18 cellular contexts compared by ENCODE assay signal in genomic region chr5:31534527-31535046, GRCh38. TPM values are rescaled to one million over a fixed set of nuclear protein-coding genes. Genes with fewer than 3 reads are reported as not detected.
DNase-seq lines count a peak whose midpoint lies in the region; ATAC-seq and TF ChIP-seq lines count a peak whose summit lies in the region.
"Had no signal": no experiment of that assay in that cellular context is flagged by ENCODE, and none has a peak within 500 bp of the region (broad histone marks: within the 10 kb centered on the region; RNA-seq: fewer than 3 reads in every experiment).

No MANE protein-coding gene starts in this region.

- peak overlapping the region; percentile 94 for H3K4me3 Mint-ChIP-seq in T-helper 2 cell treated with Interferon-gamma antibody and Interleukin-4, amounts not matched to agents 5 μg/mL and 100 μg/mL, for 36 hours
- H3K4me3 Mint-ChIP-seq in activated naive CD8-positive, alpha-beta T cell treated with anti-CD3 and anti-CD28 coated beads, Interleukin-2, amount 10 ng/mL, durations not matched to agents 7 days and 5 days: peak overlapping the region; percentile 9
- peak overlapping the region; percentile 63 to 78 (median 70) for H3K4me3 Mint-ChIP-seq in nephron
- H3K4me3 Mint-ChIP-seq: activated CD4-positive, alpha-beta memory T cell treated with anti-CD3 and anti-CD28 coated beads for 36 hours; central memory CD8-positive, alpha-beta T cell had no signal

- POLR2A ChIA-PET in activated naive CD8-positive, alpha-beta T cell treated with anti-CD3 and anti-CD28 coated beads, Interleukin-2, amount 10 ng/mL, durations not matched to agents 7 days and 5 days (lab: Charles Lee): no interaction called here

- peaks cover 30% of the 10 kb centered on the region for H3K4me1 Mint-ChIP-seq in T-helper 2 cell treated with Interferon-gamma antibody and Interleukin-4, amounts not matched to agents 5 μg/mL and 100 μg/mL, for 36 hours (ENCODE audit: low read depth)
- peaks cover 27% of the 10 kb centered on the region for H3K4me1 Mint-ChIP-seq in activated naive CD8-positive, alpha-beta T cell treated with anti-CD3 and anti-CD28 coated beads, Interleukin-2, amount 10 ng/mL, durations not matched to agents 7 days and 5 days
- peaks cover 35% of the 10 kb centered on the region for H3K4me1 Mint-ChIP-seq in nephron

- TF ChIP-seq CTCF in nephron (IDR thresholded peaks at IDR 0.05; ENCODE audit: unreplicated experiment in 3 of 3): no peak

- peaks cover 67% of the 10 kb centered on the region for H3K79me2 ChIP-seq in Karpas-422 (ENCODE audit: low read length)

- no peaks in the 10 kb centered on the region for H3K27me3 Mint-ChIP-seq in T-helper 2 cell treated with Interferon-gamma antibody and Interleukin-4, amounts not matched to agents 5 μg/mL and 100 μg/mL, for 36 hours (ENCODE audit: low read depth)
- no peaks in the 10 kb centered on the region for H3K27me3 Mint-ChIP-seq in activated naive CD8-positive, alpha-beta T cell treated with anti-CD3 and anti-CD28 coated beads, Interleukin-2, amount 10 ng/mL, durations not matched to agents 7 days and 5 days
- no peaks in the 10 kb centered on the region for H3K27me3 Mint-ChIP-seq in nephron (ENCODE audit: low read depth)
- H3K27me3 Mint-ChIP-seq: activated CD4-positive, alpha-beta memory T cell treated with anti-CD3 and anti-CD28 coated beads for 36 hours; central memory CD8-positive, alpha-beta T cell had no signal

- peaks cover 33% of the 10 kb centered on the region for H3K4me1 ChIP-seq in Karpas-422 (ENCODE audit: low read length)
- H3K4me1 ChIP-seq in effector memory CD4-positive, alpha-beta T cell (ENCODE audit: control insufficient read depth, insufficient read depth, low read length, poor library complexity, severe bottlenecking): peaks cover 10% of the 10 kb centered on the region

- no peaks in the 10 kb centered on the region for H3K9me3 ChIP-seq in Karpas-422 (ENCODE audit: low read length)
- no peaks in the 10 kb centered on the region for H3K9me3 ChIP-seq in effector memory CD4-positive, alpha-beta T cell (ENCODE audit: control insufficient read depth, low read length)
- H3K9me3 ChIP-seq: upper lobe of left lung had no signal

- H4K20me1 ChIP-seq in Karpas-422 (ENCODE audit: insufficient read depth, low read depth, low read length): no peaks in the 10 kb centered on the region

- no peaks in the 10 kb centered on the region for H3K9me2 ChIP-seq in Karpas-422 (replicated peaks; ENCODE audit: insufficient read depth, low read length)

- peak overlapping the region; percentile 86 for H3K4me2 ChIP-seq in Karpas-422 (ENCODE audit: low read depth, low read length, poor library complexity, severe bottlenecking)

- no peak overlapping the region for H2AFZ ChIP-seq in Karpas-422 (ENCODE audit: low read length)

- no peak overlapping the region for H3K27ac ChIP-seq in Karpas-422 (ENCODE audit: low read length)
- H3K27ac ChIP-seq in effector memory CD4-positive, alpha-beta T cell (ENCODE audit: insufficient read depth, low read length, poor library complexity, severe bottlenecking): no peak overlapping the region
- H3K27ac ChIP-seq: upper lobe of left lung had no signal

- no peak overlapping the region for H3K4me3 ChIP-seq in Karpas-422 (ENCODE audit: low read length)
- H3K4me3 ChIP-seq in effector memory CD4-positive, alpha-beta T cell (ENCODE audit: insufficient read depth, low read depth, low read length, poor library complexity, severe bottlenecking): no peak overlapping the region
- H3K4me3 ChIP-seq: upper lobe of left lung had no signal

- no peaks in the 10 kb centered on the region for H3K9me3 Mint-ChIP-seq in T-helper 2 cell treated with Interferon-gamma antibody and Interleukin-4, amounts not matched to agents 5 μg/mL and 100 μg/mL, for 36 hours
- H3K9me3 Mint-ChIP-seq in activated naive CD8-positive, alpha-beta T cell treated with anti-CD3 and anti-CD28 coated beads, Interleukin-2, amount 10 ng/mL, durations not matched to agents 7 days and 5 days: no peaks in the 10 kb centered on the region
- H3K9me3 Mint-ChIP-seq in nephron: no peaks in the 10 kb centered on the region
- H3K9me3 Mint-ChIP-seq: activated CD4-positive, alpha-beta memory T cell treated with anti-CD3 and anti-CD28 coated beads for 36 hours; activated T-cell treated with anti-CD3 and anti-CD28 coated beads, Interleukin-2, amount 50 U/mL, for 4 hours; central memory CD8-positive, alpha-beta T cell had no signal

- H3K9ac ChIP-seq in Karpas-422 (ENCODE audit: low read length): no peak overlapping the region

- peaks cover 46% of the 10 kb centered on the region for H3K36me3 Mint-ChIP-seq in T-helper 2 cell treated with Interferon-gamma antibody and Interleukin-4, amounts not matched to agents 5 μg/mL and 100 μg/mL, for 36 hours (ENCODE audit: low read depth)
- H3K36me3 Mint-ChIP-seq in activated naive CD8-positive, alpha-beta T cell treated with anti-CD3 and anti-CD28 coated beads, Interleukin-2, amount 10 ng/mL, durations not matched to agents 7 days and 5 days: peaks cover 12% of the 10 kb centered on the region
- H3K36me3 Mint-ChIP-seq in nephron (ENCODE audit: low read depth): peaks cover 48% of the 10 kb centered on the region

- DNase-seq in T-helper 2 cell treated with Interferon-gamma antibody and Interleukin-4, amounts not matched to agents 5 μg/mL and 100 μg/mL, for 36 hours (ENCODE audit: low spot score): no peak
- DNase-seq in T-helper 2 cell: no peak
- DNase-seq in Karpas-422: no peak
- no peak for DNase-seq in activated naive CD8-positive, alpha-beta T cell treated with anti-CD3 and anti-CD28 coated beads, Interleukin-2, amount 10 ng/mL, durations not matched to agents 7 days and 5 days
- no peak for DNase-seq in effector memory CD4-positive, alpha-beta T cell
- no peak for DNase-seq in EL
- DNase-seq in NCI-H2107 treated with DMSO at 0.1 percent for 48 hours (lab: John Stamatoyannopoulos, UW; ENCODE audit: unreplicated experiment): no peak
- DNase-seq: activated CD4-positive, alpha-beta memory T cell treated with anti-CD3 and anti-CD28 coated beads for 36 hours; activated T-cell treated with anti-CD3 and anti-CD28 coated beads, Interleukin-2, amount 50 U/mL, for 4 hours; H7; IMR-90; mesendoderm; NCI-H187; stimulated activated CD4-positive, alpha-beta T cell treated with anti-CD3 and anti-CD28 coated beads, Interleukin-4, amount 100 ng/mL, for 24 hours; SW 1271; upper lobe of left lung had no signal

- no peaks in the 10 kb centered on the region for H3K27me3 ChIP-seq in Karpas-422 (ENCODE audit: low read length)
- no peaks in the 10 kb centered on the region for H3K27me3 ChIP-seq in effector memory CD4-positive, alpha-beta T cell (replicated peaks; ENCODE audit: control insufficient read depth, insufficient read depth, low read length, poor library complexity, severe bottlenecking)
- H3K27me3 ChIP-seq: upper lobe of left lung had no signal

- no peak overlapping the region for H3K27ac Mint-ChIP-seq in T-helper 2 cell treated with Interferon-gamma antibody and Interleukin-4, amounts not matched to agents 5 μg/mL and 100 μg/mL, for 36 hours
- no peak overlapping the region for H3K27ac Mint-ChIP-seq in activated naive CD8-positive, alpha-beta T cell treated with anti-CD3 and anti-CD28 coated beads, Interleukin-2, amount 10 ng/mL, durations not matched to agents 7 days and 5 days
- no peak overlapping the region for H3K27ac Mint-ChIP-seq in nephron
- H3K27ac Mint-ChIP-seq: activated CD4-positive, alpha-beta memory T cell treated with anti-CD3 and anti-CD28 coated beads for 36 hours had no signal

- ATAC-seq in activated naive CD8-positive, alpha-beta T cell treated with anti-CD3 and anti-CD28 coated beads, Interleukin-2, amount 10 ng/mL, durations not matched to agents 7 days and 5 days (ENCODE audit: low read depth): no peak
- ATAC-seq: activated T-cell treated with anti-CD3 and anti-CD28 coated beads, Interleukin-2, amount 50 U/mL, for 4 hours had no signal

- peaks cover 33% of the 10 kb centered on the region; the same call in 1 of the 2 replicates for H3K36me3 ChIP-seq in Karpas-422 (ENCODE audit: insufficient read depth, low read length)
- H3K36me3 ChIP-seq in effector memory CD4-positive, alpha-beta T cell (ENCODE audit: control insufficient read depth, insufficient read depth, low read length): peaks cover 23% of the 10 kb centered on the region

RNA-seq across cellular contexts. Expression of gene C5orf22, which starts 2.5 kb away (rescaled TPM):
- total RNA-seq in Karpas-422 (2014; rRNA removed; shearing (Covaris generic); ENCODE audit: low replicate concordance): 34.3 and 57.7 TPM in 2 replicates
- total RNA-seq in activated naive CD8-positive, alpha-beta T cell treated with anti-CD3 and anti-CD28 coated beads, Interleukin-2, amount 10 ng/mL, durations not matched to agents 7 days and 5 days: 10 to 100 TPM; 27.2 to 29.9 TPM

RNA-seq across cellular contexts. Expression of gene DROSHA, which starts 2.7 kb away (rescaled TPM):
- 58.3 and 74.7 TPM in 2 replicates for total RNA-seq in Karpas-422 (2014; rRNA removed; shearing (Covaris generic); ENCODE audit: low replicate concordance)
- 10 to 100 TPM; 66.7 to 87.4 TPM for total RNA-seq in activated naive CD8-positive, alpha-beta T cell treated with anti-CD3 and anti-CD28 coated beads, Interleukin-2, amount 10 ng/mL, durations not matched to agents 7 days and 5 days

Comparison
In these comparisons a context has a peak if more than half of its experiments do, and no peak if none do; other contexts are left out.
1. H3K4me3 Mint-ChIP-seq: peak in every context shown above with its lines; median percentile 94 in T-helper 2 cell treated with Interferon-gamma antibody and Interleukin-4, amounts not matched to agents 5 μg/mL and 100 μg/mL, for 36 hours; 70 in nephron; 9 in activated naive CD8-positive, alpha-beta T cell treated with anti-CD3 and anti-CD28 coated beads, Interleukin-2, amount 10 ng/mL, durations not matched to agents 7 days and 5 days.